Comparison of ENCODE assay signal across 33 cellular contexts in the genomic region with DNA sequence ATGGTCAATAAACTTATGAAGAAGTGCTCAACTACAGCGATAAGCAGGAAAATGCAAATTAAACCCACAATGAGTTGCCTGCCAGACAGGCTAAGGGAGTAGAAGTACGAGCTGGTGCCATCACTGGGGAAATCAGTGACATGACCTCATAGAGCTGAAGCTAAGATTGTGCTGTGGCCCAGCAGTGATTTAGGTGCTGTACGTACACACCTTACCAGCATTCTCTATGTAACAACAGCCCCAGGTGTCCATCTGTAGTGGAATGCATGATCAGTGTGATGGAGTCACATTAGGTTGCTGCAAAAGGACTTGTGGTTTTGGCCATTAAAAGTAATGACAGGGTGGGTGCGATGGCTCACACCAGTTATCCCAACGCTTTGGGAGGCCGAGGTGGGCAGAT. TPM values are rescaled to one million over a fixed set of nuclear protein-coding genes. Genes with fewer than 3 reads are reported as not detected.
DNase-seq lines count a peak whose midpoint lies in the region; FAIRE-seq and TF ChIP-seq lines count a peak whose summit lies in the region.
"Had no signal": no experiment of that assay in that cellular context is flagged by ENCODE, and none has a peak within 500 bp of the region (broad histone marks: within the 10 kb centered on the region; RNA-seq: fewer than 3 reads in every experiment).

No MANE protein-coding gene starts in this region.

- no peaks in the 10 kb centered on the region for H3K27me3 ChIP-seq in trophoblast cell (ENCODE audit: insufficient read depth, low read length)
- H3K27me3 ChIP-seq: BE2C; BLaER1; BLaER1 treated with 17β-estradiol and CSF1 and Interleukin-3, amounts not matched to agents 10 nM and 100 nM had no signal

- H3K4ac ChIP-seq in trophoblast cell (ENCODE audit: low read depth, low read length): no peak overlapping the region

- no CpG with 5 or more reads among the region's 6 CpGs for WGBS in trophoblast cell (ENCODE audit: extremely low coverage, insufficient coverage, insufficient read length)

- H3K36me3 ChIP-seq in trophoblast cell (ENCODE audit: control insufficient read depth in 1 of 2, insufficient read depth in 2 of 2, low read length in 2 of 2): peaks cover 10 to 11% of the 10 kb centered on the region in 2 experiments
- H3K36me3 ChIP-seq: BE2C had no signal

- FAIRE-seq in GM12891 (lab: Jason Lieb, UNC): peak; percentile 28
- FAIRE-seq: A204.1, A549, D721Med had no signal

- no peak overlapping the region for H3K4me3 ChIP-seq in trophoblast cell (ENCODE audit: low read depth, low read length)
- H3K4me3 ChIP-seq: A549; BLaER1; BLaER1 treated with 17β-estradiol and CSF1 and Interleukin-3, amounts not matched to agents 10 nM and 100 nM had no signal

- no peak overlapping the region for H3K14ac ChIP-seq in trophoblast cell (ENCODE audit: low read length)

- H4K12ac ChIP-seq in trophoblast cell (ENCODE audit: low read depth, low read length): no peak overlapping the region

- H3K27ac ChIP-seq in trophoblast cell (ENCODE audit: low read depth, low read length): no peak overlapping the region
- H3K27ac ChIP-seq: 22Rv1; A549; BLaER1; BLaER1 treated with 17β-estradiol and CSF1 and Interleukin-3, amounts not matched to agents 10 nM and 100 nM; C4-2B had no signal

- no peak for TF ChIP-seq POLR2A in GM12891 (IDR thresholded peaks at IDR 0.05; ENCODE audit: low read depth, low read length)

- no peaks in the 10 kb centered on the region for H3K79me1 ChIP-seq in trophoblast cell (ENCODE audit: low read length)

- no peak overlapping the region for H2BK120ac ChIP-seq in trophoblast cell (ENCODE audit: insufficient read depth, low read length, poor library complexity)

- no peaks in the 10 kb centered on the region for H3K79me2 ChIP-seq in trophoblast cell (ENCODE audit: control insufficient read depth, insufficient read depth, low read length, poor library complexity)

- H3K18ac ChIP-seq in trophoblast cell (ENCODE audit: low read length): no peak overlapping the region

- H3K4me2 ChIP-seq in trophoblast cell (ENCODE audit: low read length): no peak overlapping the region
- H3K4me2 ChIP-seq: A549; BLaER1; BLaER1 treated with 17β-estradiol and CSF1 and Interleukin-3, amounts not matched to agents 10 nM and 100 nM had no signal

- H3K23ac ChIP-seq in trophoblast cell (ENCODE audit: low read length): no peak overlapping the region

- H2BK12ac ChIP-seq in trophoblast cell (ENCODE audit: low read length): no peak overlapping the region

- no peak for DNase-seq in GM12891 (ENCODE audit: insufficient read length, low spot score)
- peak; percentile 53 to 54 for DNase-seq in trophoblast cell
- DNase-seq in DMS79 (lab: John Stamatoyannopoulos, UW): no peak
- DNase-seq in activated CD4-positive, alpha-beta T cell treated with anti-CD3 and anti-CD28 coated beads, Interleukin-2, amount 50 U/mL, for 48 hours: no peak
- DNase-seq: 8988T; ACHN; AML-193; BE2C; C1 segment of cervical spinal cord; Caco-2; Calu3; CD4-positive, alpha-beta memory T cell; CD4-positive, alpha-beta T cell; CD4-positive, CD25-positive, alpha-beta regulatory T cell; CD8-positive, alpha-beta memory T cell; CD8-positive, alpha-beta T cell; COR-L47; DMS 273 treated with DMSO at 0.1 percent for 48 hours; DMS153; DMS53; DMS79 treated with DMSO at 0.1 percent for 48 hours; DND-41; EL had no signal

- H3K9me3 ChIP-seq in trophoblast cell (ENCODE audit: insufficient read depth, low read depth, low read length): peaks cover 5% of the 10 kb centered on the region
- H3K9me3 ChIP-seq: A549, BE2C had no signal

- H2BK5ac ChIP-seq in trophoblast cell (ENCODE audit: low read depth, low read length, poor library complexity): no peak overlapping the region

- no peak overlapping the region for H2AK5ac ChIP-seq in trophoblast cell (ENCODE audit: low read length)

- H4K8ac ChIP-seq in trophoblast cell (ENCODE audit: low read depth, low read length): no peak overlapping the region

- H3K4me1 ChIP-seq in trophoblast cell (ENCODE audit: control insufficient read depth in 1 of 2, insufficient read depth in 2 of 2, low read length in 2 of 2): peaks cover 1 to 3% of the 10 kb centered on the region in 2 experiments

- H4K91ac ChIP-seq in trophoblast cell (ENCODE audit: low read depth, low read length): no peak overlapping the region

- H2AFZ ChIP-seq in trophoblast cell (ENCODE audit: insufficient read depth, low read length, poor library complexity): no peak overlapping the region

- H3K9ac ChIP-seq in trophoblast cell (ENCODE audit: low read length): no peak overlapping the region
- H3K9ac ChIP-seq: BLaER1; BLaER1 treated with 17β-estradiol and CSF1 and Interleukin-3, amounts not matched to agents 10 nM and 100 nM had no signal

TF ChIP-seq in GM12891, 5 proteins besides CTCF, POLR2A, EP300 and RAD21:
- TF ChIP-seq POU2F2 (IDR thresholded peaks at IDR 0.05; ENCODE audit: low read depth, low read length) (no peak), TAF1 (IDR thresholded peaks at IDR 0.05; ENCODE audit: low read depth, low read length) (no peak), PAX5 (IDR thresholded peaks at IDR 0.05; ENCODE audit: insufficient read depth, low read length, severe bottlenecking) (no peak), POLR2AphosphoS5 (IDR thresholded peaks at IDR 0.05; ENCODE audit: low read depth, low read length) (no peak), SPI1 (IDR thresholded peaks at IDR 0.05; ENCODE audit: low read depth, low read length) (no peak)

RNA-seq across cellular contexts. Expression of gene TECPR1, which starts 5.7 kb away (rescaled TPM):
- 6.0 TPM for polyA plus RNA-seq in GM12891 (2012; ENCODE audit: low read depth, missing spikeins)
- polyA plus RNA-seq in trophoblast cell (2013): 4.5 and 4.7 TPM in 2 replicates

RNA-seq across cellular contexts. Expression of gene BRI3, which starts 23.8 kb away (rescaled TPM):
- 55.4 TPM for polyA plus RNA-seq in GM12891 (2012; ENCODE audit: low read depth, missing spikeins)
- 402 and 424 TPM in 2 replicates for polyA plus RNA-seq in trophoblast cell (2013)

RNA-seq across cellular contexts. Expression of gene BHLHA15, which starts 46.5 kb away (rescaled TPM):
- polyA plus RNA-seq in GM12891 (2012; ENCODE audit: low read depth, missing spikeins): 0.33 TPM
- 20.7 and 22.5 TPM in 2 replicates for polyA plus RNA-seq in trophoblast cell (2013)
- polyA plus RNA-seq: AG04450; BJ; CD14-positive monocyte; CD4-positive, alpha-beta memory T cell; CD4-positive, CD25-positive, alpha-beta regulatory T cell; CD8-positive, alpha-beta memory T cell had no signal

Comparison
In these comparisons a context has a peak if more than half of its experiments do, and no peak if none do; other contexts are left out.
1. DNase-seq: peak in trophoblast cell (2 of 2); none in GM12891 (single experiment), DMS79 (single experiment) and activated CD4-positive, alpha-beta T cell treated with anti-CD3 and anti-CD28 coated beads, Interleukin-2, amount 50 U/mL, for 48 hours (0 of 2).